Comparison of ENCODE assay signal across 12 cellular contexts in the genomic region with DNA sequence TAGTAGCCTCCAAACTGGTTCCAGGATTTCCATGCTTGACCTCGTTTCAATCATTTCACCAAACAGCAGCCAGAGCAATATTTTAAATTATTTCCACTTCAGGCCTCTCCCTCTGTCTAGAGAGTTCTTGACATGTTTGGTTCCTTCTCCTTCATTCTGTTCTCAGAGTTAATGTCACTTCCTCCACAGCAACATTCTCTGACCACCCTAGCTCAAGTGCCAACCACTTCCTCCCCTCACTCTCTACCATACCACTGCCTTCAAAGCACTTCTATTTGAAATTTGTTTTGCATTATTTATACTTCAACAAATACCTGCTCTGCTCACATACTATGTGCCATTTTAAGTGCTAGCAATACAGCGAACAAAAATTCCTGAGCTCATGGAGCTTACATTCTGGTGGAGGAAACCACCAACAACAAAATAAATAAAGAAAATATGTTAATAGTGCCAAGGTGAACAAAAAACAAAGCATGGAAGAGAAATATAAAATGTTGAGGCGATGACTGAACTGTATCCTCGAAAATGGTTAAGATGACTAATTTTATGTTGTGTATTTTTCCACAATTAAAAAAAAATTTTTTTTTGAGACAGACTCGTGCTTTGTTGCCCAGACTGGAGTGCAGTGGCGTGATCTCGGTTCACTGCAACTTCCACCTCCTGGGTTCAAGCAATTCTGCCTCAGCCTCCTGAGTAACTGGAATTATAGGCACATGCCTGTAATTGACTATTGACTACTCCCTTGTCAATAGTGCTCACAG. TPM values are rescaled to one million over a fixed set of nuclear protein-coding genes. Genes with fewer than 3 reads are reported as not detected.
DNase-seq lines count a peak whose midpoint lies in the region; ATAC-seq and TF ChIP-seq lines count a peak whose summit lies in the region.
"Had no signal": no experiment of that assay in that cellular context is flagged by ENCODE, and none has a peak within 500 bp of the region (broad histone marks: within the 10 kb centered on the region; RNA-seq: fewer than 3 reads in every experiment).

No MANE protein-coding gene starts in this region.

- no peak overlapping the region for H3K4me3 ChIP-seq in DND-41 (ENCODE audit: low read depth in 1 of 2, low read length in 2 of 2)
- no peak overlapping the region for H3K4me3 ChIP-seq in Loucy (ENCODE audit: low read length, poor library complexity, severe bottlenecking)
- H3K4me3 ChIP-seq in neutrophil (ENCODE audit: low read depth in 1 of 2, low read length in 1 of 2), result peak overlapping the region; percentile 12 to 56
- H3K4me3 ChIP-seq in lower leg skin (ENCODE audit: low read depth, poor library complexity, severe bottlenecking), result no peak overlapping the region
- no peak overlapping the region for H3K4me3 ChIP-seq in colonic mucosa

- peak; percentile 96 for ATAC-seq in DND-41 (ENCODE audit: insufficient read depth, low read depth)
- ATAC-seq in activated T-helper 17 cell treated with anti-CD3 and anti-CD28 coated beads, Interleukin-2, amount 50 U/mL, for 72 hours (replicated peaks), result peak; percentile 78

- H3K4me1 ChIP-seq in DND-41 (ENCODE audit: insufficient read depth, low read length) (peaks cover 17% of the 10 kb centered on the region), Loucy (ENCODE audit: insufficient read depth, low read length, poor library complexity, severe bottlenecking) (peaks cover 8% of the 10 kb centered on the region), neutrophil (ENCODE audit: control insufficient read depth in 1 of 2, insufficient read depth in 1 of 2, low read depth in 1 of 2, low read length in 1 of 2) (peaks cover 48 to 50% of the 10 kb centered on the region in 2 experiments), colonic mucosa (no peaks in the 10 kb centered on the region)

- intact Hi-C loops in lower leg skin (cut with DNase I; ENCODE audit: low total_unique reads) (no loop called here), colonic mucosa (cut with DNase I) (no loop called here)

- DNase-seq in DND-41 (peak; percentile 51), lower leg skin (ENCODE audit: low spot score in 2 of 2) (no peak), colonic mucosa (no peak)
- no peak for DNase-seq in stimulated activated CD4-positive, alpha-beta T cell treated with anti-CD3 and anti-CD28 coated beads, Interleukin-1b, Interleukin-23, amount 100 ng/mL, for 48 hours
- DNase-seq: mammary epithelial cell; NCI-H1092 treated with DMSO at 0.1 percent for 48 hours; stimulated activated CD4-positive, alpha-beta T cell treated with anti-CD3 and anti-CD28 coated beads, Interleukin-2, amount 100 ng/mL, for 48 hours; substantia nigra had no signal

- H3F3A ChIP-seq in Loucy (ENCODE audit: low read depth), result no peaks in the 10 kb centered on the region

- H3K27ac Mint-ChIP-seq in activated T-helper 17 cell treated with anti-CD3 and anti-CD28 coated beads, Interleukin-2, amount 50 U/mL, for 72 hours, result peak overlapping the region; percentile 84

- H3K36me3 ChIP-seq in DND-41 (ENCODE audit: insufficient read depth, low read length) (peaks cover 87% of the 10 kb centered on the region), Loucy (ENCODE audit: insufficient read depth, low read length) (peaks cover 56% of the 10 kb centered on the region), neutrophil (peaks cover 39% of the 10 kb centered on the region), colonic mucosa (no peaks in the 10 kb centered on the region)

- no peaks in the 10 kb centered on the region for H3K9me3 ChIP-seq in DND-41 (ENCODE audit: insufficient read depth, low read length, severe bottlenecking)
- H3K9me3 ChIP-seq in Loucy (ENCODE audit: insufficient read depth, low read depth, low read length), result no peaks in the 10 kb centered on the region
- no peaks in the 10 kb centered on the region for H3K9me3 ChIP-seq in neutrophil
- no peaks in the 10 kb centered on the region for H3K9me3 ChIP-seq in colonic mucosa

- H3K9me3 Mint-ChIP-seq in activated T-helper 17 cell treated with anti-CD3 and anti-CD28 coated beads, Interleukin-2, amount 50 U/mL, for 72 hours, result no peaks in the 10 kb centered on the region
- H3K9me3 Mint-ChIP-seq: brain had no signal

- H3K27me3 ChIP-seq in DND-41 (ENCODE audit: insufficient read depth, low read length, poor library complexity) (no peaks in the 10 kb centered on the region), Loucy (ENCODE audit: insufficient read depth, low read length, poor library complexity, severe bottlenecking) (no peaks in the 10 kb centered on the region), neutrophil (no peaks in the 10 kb centered on the region), colonic mucosa (no peaks in the 10 kb centered on the region)

- H4K20me1 ChIP-seq in DND-41 (ENCODE audit: insufficient read depth, low read length) (peaks cover 10% of the 10 kb centered on the region; the same call in 1 of the 2 replicates), Loucy (ENCODE audit: insufficient read depth, low read length, poor library complexity, severe bottlenecking) (peaks cover 4% of the 10 kb centered on the region)

- H3K36me3 Mint-ChIP-seq in activated T-helper 17 cell treated with anti-CD3 and anti-CD28 coated beads, Interleukin-2, amount 50 U/mL, for 72 hours (ENCODE audit: low read depth), result peaks cover 99% of the 10 kb centered on the region

- H3K27ac ChIP-seq in DND-41 (ENCODE audit: low read length) (peak overlapping the region; percentile 24; the same call in 1 of the 2 replicates), neutrophil (peak overlapping the region; percentile 89), colonic mucosa (no peak overlapping the region)

- H3K4me1 Mint-ChIP-seq in activated T-helper 17 cell treated with anti-CD3 and anti-CD28 coated beads, Interleukin-2, amount 50 U/mL, for 72 hours, result peaks cover 9% of the 10 kb centered on the region
- H3K4me1 Mint-ChIP-seq: brain had no signal

- TF ChIP-seq CTCF in DND-41 (IDR thresholded peaks at IDR 0.05; ENCODE audit: borderline replicate concordance, extremely low read depth, low read length, poor library complexity, severe bottlenecking) (no peak), Loucy (conservative IDR thresholded peaks at IDR 0.05; ENCODE audit: low read length) (no peak), neutrophil (IDR thresholded peaks at IDR 0.05) (no peak), lower leg skin (IDR thresholded peaks at IDR 0.05) (no peak), colonic mucosa (IDR thresholded peaks at IDR 0.05) (no peak)

- 89 to 95% methylated on average over 6 to 7 of the region's 7 CpGs for WGBS in lower leg skin, 2 donors

- H3K79me2 ChIP-seq in DND-41 (ENCODE audit: insufficient read depth, low read length) (peaks cover 78% of the 10 kb centered on the region), Loucy (ENCODE audit: insufficient read depth, low read length) (peaks cover 23% of the 10 kb centered on the region; the same call in 1 of the 2 replicates)

- no peak for TF ChIP-seq POLR2A in lower leg skin (IDR thresholded peaks at IDR 0.05)

- H3K4me3 Mint-ChIP-seq in activated T-helper 17 cell treated with anti-CD3 and anti-CD28 coated beads, Interleukin-2, amount 50 U/mL, for 72 hours, result peak overlapping the region; percentile 64
- H3K4me3 Mint-ChIP-seq: brain had no signal

- H2AFZ ChIP-seq in DND-41 (ENCODE audit: low read depth, low read length) (no peak overlapping the region), Loucy (ENCODE audit: low read length) (no peak overlapping the region)

- no peak overlapping the region for H3K4me2 ChIP-seq in DND-41 (ENCODE audit: insufficient read depth, low read length)
- peak overlapping the region; percentile 8 for H3K4me2 ChIP-seq in Loucy (ENCODE audit: low read depth, low read length, poor library complexity, severe bottlenecking)

- H3K27me3 Mint-ChIP-seq in activated T-helper 17 cell treated with anti-CD3 and anti-CD28 coated beads, Interleukin-2, amount 50 U/mL, for 72 hours, result no peaks in the 10 kb centered on the region
- H3K27me3 Mint-ChIP-seq: brain had no signal

- H3K9ac ChIP-seq in DND-41 (ENCODE audit: low read depth, low read length), result no peak overlapping the region
- H3K9ac ChIP-seq in Loucy (ENCODE audit: low read depth, low read length, poor library complexity, severe bottlenecking), result no peak overlapping the region
- no peak overlapping the region for H3K9ac ChIP-seq in colonic mucosa (ENCODE audit: low read depth in 2 of 2, low read length in 2 of 2)

- H3K9me2 ChIP-seq in Loucy (replicated peaks; ENCODE audit: low read depth, low read length), result no peaks in the 10 kb centered on the region

RNA-seq across cellular contexts. Expression of a gene that starts 17.3 kb away (rescaled TPM):
- 10 to 100 TPM; 53.3 to 57.0 TPM for total RNA-seq in activated T-helper 17 cell treated with anti-CD3 and anti-CD28 coated beads, Interleukin-2, amount 50 U/mL, for 72 hours
- total RNA-seq in lower leg skin, result 10 to 100 TPM; 27.7 to 47.9 (median 42.1) TPM
- 10 to 100 TPM; 24.9 to 30.6 TPM for total RNA-seq in colonic mucosa

Comparison
In these comparisons a context has a peak if more than half of its experiments do, and no peak if none do; other contexts are left out.
1. H3K4me3 ChIP-seq: peak in neutrophil (2 of 2); none in DND-41 (0 of 2), Loucy (single experiment), lower leg skin (single experiment) and colonic mucosa (single experiment).